ENCODE assay signal across 24 cellular contexts in genomic region chr5:36393656-36394438, GRCh38.
DNase-seq lines count a peak whose midpoint lies in the region; ATAC-seq and TF ChIP-seq lines count a peak whose summit lies in the region.
"Had no signal": no experiment of that assay in that cellular context is flagged by ENCODE, and none has a peak within 500 bp of the region (broad histone marks: within the 10 kb centered on the region; RNA-seq: fewer than 3 reads in every experiment).

No MANE protein-coding gene starts in this region.

- in situ Hi-C loops in brain microvascular endothelial cell (cut with HindIII; ENCODE audit: low pct_ligation_motif_present, low sequenced_read_pairs) = no loop called here

- TF ChIP-seq CTCF in PC-3 (conservative IDR thresholded peaks at IDR 0.05; ENCODE audit: low read depth, low read length) (no peak), chondrocyte (IDR thresholded peaks at IDR 0.05) (no peak), sigmoid colon (IDR thresholded peaks at IDR 0.05) (no peak), brain microvascular endothelial cell (IDR thresholded peaks at IDR 0.05; ENCODE audit: low read depth, low read length, missing control alignments) (no peak)

- H3K9me3 Mint-ChIP-seq in chondrocyte (ENCODE audit: low read depth) = no peaks in the 10 kb centered on the region
- H3K9me3 Mint-ChIP-seq: activated CD4-positive, alpha-beta memory T cell treated with anti-CD3 and anti-CD28 coated beads, Interleukin-2, amount 10 ng/mL, durations not matched to agents 7 days and 5 days; effector memory CD8-positive, alpha-beta T cell; IgD-negative memory B cell; natural killer cell treated with Interleukin-12 subunit alpha and Interleukin-12 subunit beta and Interleukin-15 and Interleukin-18, amount 100 ng/mL, for 72 hours; stimulated activated naive CD8-positive, alpha-beta T cell treated with anti-CD3 and anti-CD28 coated beads, Interleukin-15, Interleukin-2, amounts not matched to agents 100 ng/mL and 50 ng/mL, for 24 hours had no signal

- H3K9ac ChIP-seq in PC-3 (ENCODE audit: low read length) = no peak overlapping the region

- H2AFZ ChIP-seq in PC-3 (ENCODE audit: low read length) = peak overlapping the region; percentile 37; the same call in 1 of the 2 replicates
- H2AFZ ChIP-seq: hepatocyte had no signal

- H4K20me1 ChIP-seq in PC-3 (ENCODE audit: low read length) = no peaks in the 10 kb centered on the region

- H3K36me3 Mint-ChIP-seq in chondrocyte (ENCODE audit: low read depth) = no peaks in the 10 kb centered on the region
- H3K36me3 Mint-ChIP-seq: IgD-negative memory B cell; natural killer cell treated with Interleukin-12 subunit alpha and Interleukin-12 subunit beta and Interleukin-15 and Interleukin-18, amount 100 ng/mL, for 72 hours had no signal

- 85 to 89% methylated on average over 5 of the region's 5 CpGs for WGBS in sigmoid colon, 2 donors

- H3K79me2 ChIP-seq in PC-3 (ENCODE audit: low read length) = no peaks in the 10 kb centered on the region
- H3K79me2 ChIP-seq: hepatocyte had no signal

- H3K27ac ChIP-seq in PC-3 (ENCODE audit: low read length) = no peak overlapping the region
- H3K27ac ChIP-seq in sigmoid colon = peak overlapping the region in 3 of 4 donors; percentile 67 to 73 (median 73)
- no peak overlapping the region for H3K27ac ChIP-seq in brain microvascular endothelial cell
- H3K27ac ChIP-seq: hepatocyte, ovary, thyroid gland had no signal

- H3K27ac Mint-ChIP-seq in chondrocyte (ENCODE audit: unreplicated experiment) = peak overlapping the region; percentile 85
- H3K27ac Mint-ChIP-seq: activated CD4-positive, alpha-beta memory T cell treated with anti-CD3 and anti-CD28 coated beads, Interleukin-2, amount 10 ng/mL, durations not matched to agents 7 days and 5 days; effector memory CD8-positive, alpha-beta T cell; IgD-negative memory B cell; natural killer cell treated with Interleukin-12 subunit alpha and Interleukin-12 subunit beta and Interleukin-15 and Interleukin-18, amount 100 ng/mL, for 72 hours; stimulated activated naive CD8-positive, alpha-beta T cell treated with anti-CD3 and anti-CD28 coated beads, Interleukin-15, Interleukin-2, amounts not matched to agents 100 ng/mL and 50 ng/mL, for 24 hours had no signal

- ATAC-seq in PC-3 = no peak
- no peak for ATAC-seq in activated CD4-positive, CD25-positive, alpha-beta regulatory T cell treated with anti-CD3 and anti-CD28 coated beads, Interleukin-2, amount 50 U/mL, for 24 hours
- ATAC-seq: effector memory CD8-positive, alpha-beta T cell; left lobe of liver; natural killer cell treated with Interleukin-12 subunit alpha and Interleukin-12 subunit beta and Interleukin-15 and Interleukin-18, amount 100 ng/mL, for 72 hours had no signal

- no peak overlapping the region for H3K4me2 ChIP-seq in PC-3 (ENCODE audit: low read length)
- H3K4me2 ChIP-seq: hepatocyte had no signal

- no peak for TF ChIP-seq EP300 in sigmoid colon (IDR thresholded peaks at IDR 0.05)

- H3K9me3 ChIP-seq in PC-3 (ENCODE audit: low read length) (no peaks in the 10 kb centered on the region), sigmoid colon (no peaks in the 10 kb centered on the region)
- H3K9me3 ChIP-seq: MG63, ovary, thyroid gland had no signal

- H3F3A ChIP-seq in PC-3 (ENCODE audit: low read length, unreplicated experiment) = no peaks in the 10 kb centered on the region

- DNase-seq in EH (ENCODE audit: low read depth) (peak; percentile 17), PC-3 (peak; percentile 40), chondrocyte (ENCODE audit: low spot score) (no peak), sigmoid colon (no peak), brain microvascular endothelial cell (no peak), NCI-H2171 (lab: John Stamatoyannopoulos, UW) (no peak), NCI-H1694 treated with DMSO at 0.1 percent for 48 hours (lab: John Stamatoyannopoulos, UW) (no peak)
- DNase-seq: activated CD4-positive, alpha-beta memory T cell treated with anti-CD3 and anti-CD28 coated beads, Interleukin-2, amount 10 ng/mL, durations not matched to agents 7 days and 5 days; activated effector memory CD4-positive, alpha-beta T cell treated with Interleukin-2 at 50 U/mL for 16 hours; activated T-cell treated with anti-CD3 and anti-CD28 coated beads for 4 hours; effector memory CD8-positive, alpha-beta T cell; MG63; NCI-H1436; NCI-H510A; ovary; SW 1271; T1000; thyroid gland had no signal

- H3K27me3 Mint-ChIP-seq in chondrocyte (ENCODE audit: low read depth) = no peaks in the 10 kb centered on the region

- CTCF ChIA-PET in PC-3 (lab: Charles Lee) = no interaction called here

- TF ChIP-seq POLR2A in sigmoid colon (IDR thresholded peaks at IDR 0.05) = no peak

- peaks cover 34% of the 10 kb centered on the region for H3K4me1 Mint-ChIP-seq in chondrocyte (ENCODE audit: low read depth)
- H3K4me1 Mint-ChIP-seq: activated CD4-positive, alpha-beta memory T cell treated with anti-CD3 and anti-CD28 coated beads, Interleukin-2, amount 10 ng/mL, durations not matched to agents 7 days and 5 days had no signal

- no peak overlapping the region for H3K4me3 Mint-ChIP-seq in chondrocyte (ENCODE audit: unreplicated experiment)
- H3K4me3 Mint-ChIP-seq: activated CD4-positive, alpha-beta memory T cell treated with anti-CD3 and anti-CD28 coated beads, Interleukin-2, amount 10 ng/mL, durations not matched to agents 7 days and 5 days; effector memory CD8-positive, alpha-beta T cell; IgD-negative memory B cell; natural killer cell treated with Interleukin-12 subunit alpha and Interleukin-12 subunit beta and Interleukin-15 and Interleukin-18, amount 100 ng/mL, for 72 hours; stimulated activated naive CD8-positive, alpha-beta T cell treated with anti-CD3 and anti-CD28 coated beads, Interleukin-15, Interleukin-2, amounts not matched to agents 100 ng/mL and 50 ng/mL, for 24 hours had no signal

- BruUV-seq in PC-3 (replicated peaks; lab: Mats Ljungman, UMichigan) = no TSS peak

- H3K27me3 ChIP-seq in PC-3 (ENCODE audit: low read length) (no peaks in the 10 kb centered on the region), sigmoid colon (no peaks in the 10 kb centered on the region), brain microvascular endothelial cell (replicated peaks) (no peaks in the 10 kb centered on the region)
- H3K27me3 ChIP-seq: hepatocyte, MG63, ovary, thyroid gland had no signal

- intact Hi-C loops in PC-3 (cut with micrococcal nuclease) (no loop called here), sigmoid colon (cut with DNase I) (loop anchor here (5.0 to 10.0 kb wide), 3 partner anchors 87 to 481 kb away; partner anchors contain the start of gene NIPBL)

- H3K36me3 ChIP-seq in PC-3 (ENCODE audit: low read depth, low read length) (no peaks in the 10 kb centered on the region), sigmoid colon (no peaks in the 10 kb centered on the region), brain microvascular endothelial cell (replicated peaks) (no peaks in the 10 kb centered on the region)
- H3K36me3 ChIP-seq: MG63, ovary, thyroid gland had no signal

- POLR2A ChIA-PET in PC-3 (lab: Charles Lee; ENCODE audit: unreplicated experiment) = no interaction called here

- H3K4me3 ChIP-seq in PC-3 (ENCODE audit: low read length) (no peak overlapping the region), sigmoid colon (no peak overlapping the region), brain microvascular endothelial cell (ENCODE audit: low read depth, low read length) (no peak overlapping the region)
- H3K4me3 ChIP-seq: hepatocyte, MG63, ovary, thyroid gland had no signal

- H3K4me1 ChIP-seq in PC-3 (ENCODE audit: insufficient read depth, low read length) = no peaks in the 10 kb centered on the region
- peaks cover 0 to 42% (median 37%) of the 10 kb centered on the region in 4 donors for H3K4me1 ChIP-seq in sigmoid colon
- H3K4me1 ChIP-seq: thyroid gland had no signal

- H3K9me2 ChIP-seq in PC-3 (replicated peaks; ENCODE audit: low read length) = no peaks in the 10 kb centered on the region

Comparison
In these comparisons a context has a peak if more than half of its experiments do, and no peak if none do; other contexts are left out.
1. DNase-seq: peak in EH (single experiment) and PC-3 (single experiment); none in chondrocyte (single experiment), sigmoid colon (single experiment), brain microvascular endothelial cell (single experiment), NCI-H2171 (single experiment) and NCI-H1694 treated with DMSO at 0.1 percent for 48 hours (single experiment).
2. H3K27ac ChIP-seq: peak in sigmoid colon (3 of 4); none in PC-3 (single experiment) and brain microvascular endothelial cell (single experiment).